1 cellular context compared by ENCODE assay signal in the genomic region with DNA sequence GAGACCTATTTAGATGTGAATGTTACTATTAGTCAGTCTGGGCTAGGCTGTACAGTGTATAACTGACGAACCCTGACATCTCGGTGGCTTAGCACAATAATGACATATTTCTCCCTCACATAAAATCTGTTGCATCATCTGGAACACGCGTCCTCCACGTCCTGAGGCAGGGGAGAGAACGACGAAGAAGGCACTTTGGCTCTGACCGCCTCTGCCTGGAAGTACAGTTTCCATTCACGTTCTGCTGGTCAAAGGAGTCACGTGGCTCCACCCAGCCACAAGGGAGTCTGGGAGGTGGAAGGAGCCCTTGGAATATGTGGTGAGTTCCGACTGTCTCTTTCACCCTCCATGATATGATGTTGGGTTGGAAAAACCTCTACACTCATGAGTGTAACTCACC.
TF ChIP-seq lines count a peak whose summit lies in the region.

No MANE protein-coding gene starts in this region.

TF ChIP-seq in K562, 482 proteins besides CTCF, POLR2A, EP300 and RAD21 (continued from another document):
- TF ChIP-seq, protein P1, sequence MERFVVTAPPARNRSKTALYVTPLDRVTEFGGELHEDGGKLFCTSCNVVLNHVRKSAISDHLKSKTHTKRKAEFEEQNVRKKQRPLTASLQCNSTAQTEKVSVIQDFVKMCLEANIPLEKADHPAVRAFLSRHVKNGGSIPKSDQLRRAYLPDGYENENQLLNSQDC (CRISPR knock-in tag; IDR thresholded peaks at IDR 0.05), result no peak
- TF ChIP-seq, protein P2, sequence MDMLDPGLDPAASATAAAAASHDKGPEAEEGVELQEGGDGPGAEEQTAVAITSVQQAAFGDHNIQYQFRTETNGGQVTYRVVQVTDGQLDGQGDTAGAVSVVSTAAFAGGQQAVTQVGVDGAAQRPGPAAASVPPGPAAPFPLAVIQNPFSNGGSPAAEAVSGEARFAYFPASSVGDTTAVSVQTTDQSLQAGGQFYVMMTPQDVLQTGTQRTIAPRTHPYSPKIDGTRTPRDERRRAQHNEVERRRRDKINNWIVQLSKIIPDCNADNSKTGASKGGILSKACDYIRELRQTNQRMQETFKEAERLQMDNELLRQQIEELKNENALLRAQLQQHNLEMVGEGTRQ (CRISPR knock-in tag; IDR thresholded peaks at IDR 0.05), result peak; percentile 83
- TF ChIP-seq, protein P3, sequence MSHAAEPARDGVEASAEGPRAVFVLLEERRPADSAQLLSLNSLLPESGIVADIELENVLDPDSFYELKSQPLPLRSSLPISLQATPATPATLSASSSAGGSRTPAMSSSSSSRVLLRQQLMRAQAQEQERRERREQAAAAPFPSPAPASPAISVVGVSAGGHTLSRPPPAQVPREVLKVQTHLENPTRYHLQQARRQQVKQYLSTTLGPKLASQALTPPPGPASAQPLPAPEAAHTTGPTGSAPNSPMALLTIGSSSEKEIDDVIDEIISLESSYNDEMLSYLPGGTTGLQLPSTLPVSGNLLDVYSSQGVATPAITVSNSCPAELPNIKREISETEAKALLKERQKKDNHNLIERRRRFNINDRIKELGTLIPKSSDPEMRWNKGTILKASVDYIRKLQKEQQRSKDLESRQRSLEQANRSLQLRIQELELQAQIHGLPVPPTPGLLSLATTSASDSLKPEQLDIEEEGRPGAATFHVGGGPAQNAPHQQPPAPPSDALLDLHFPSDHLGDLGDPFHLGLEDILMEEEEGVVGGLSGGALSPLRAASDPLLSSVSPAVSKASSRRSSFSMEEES (CRISPR knock-in tag; IDR thresholded peaks at IDR 0.05), result peak; percentile 27; the same call in 1 of the 2 replicates
- no peak for TF ChIP-seq GATAD2B (IDR thresholded peaks at IDR 0.05; ENCODE audit: borderline replicate concordance)
- no peak for TF ChIP-seq HOXB6 (CRISPR knock-in tag; IDR thresholded peaks at IDR 0.05; ENCODE audit: borderline replicate concordance)
- peak; percentile 63; the same call in 1 of the 2 replicates for TF ChIP-seq RAD51 (IDR thresholded peaks at IDR 0.05; ENCODE audit: borderline replicate concordance, low read depth)
- TF ChIP-seq NFATC3 (IDR thresholded peaks at IDR 0.05), result no peak
